1 cellular context compared by ENCODE assay signal in genomic region chr3:119976214-119976613, GRCh38.
TF ChIP-seq lines count a peak whose summit lies in the region.

No MANE protein-coding gene starts in this region.

TF ChIP-seq in SK-N-SH, 30 proteins besides CTCF, POLR2A, EP300 and RAD21 (continued from another document):
- no peak for TF ChIP-seq PBX3 (IDR thresholded peaks at IDR 0.05)
- no peak for TF ChIP-seq MAX (IDR thresholded peaks at IDR 0.05; ENCODE audit: low read depth)
- TF ChIP-seq ZBTB33 (IDR thresholded peaks at IDR 0.05; ENCODE audit: borderline replicate concordance, low read depth) = no peak
